Comparison of ENCODE assay signal across 33 cellular contexts in genomic region chr15:98003976-98004375, GRCh38. TPM values are rescaled to one million over a fixed set of nuclear protein-coding genes. Genes with fewer than 3 reads are reported as not detected.
DNase-seq lines count a peak whose midpoint lies in the region; ATAC-seq, FAIRE-seq and TF ChIP-seq lines count a peak whose summit lies in the region.
"Had no signal": no experiment of that assay in that cellular context is flagged by ENCODE, and none has a peak within 500 bp of the region (broad histone marks: within the 10 kb centered on the region; RNA-seq: fewer than 3 reads in every experiment).

No MANE protein-coding gene starts in this region.

- peak overlapping the region; percentile 55 for H2AFZ ChIP-seq in keratinocyte (ENCODE audit: control insufficient read depth, low read length)
- H2AFZ ChIP-seq in smooth muscle cell (ENCODE audit: low read depth), result no peak overlapping the region

- DNase-seq in EL (peak; percentile 5), RWPE2 (ENCODE audit: low spot score) (no peak), keratinocyte (ENCODE audit: low read depth, low spot score) (no peak), smooth muscle cell (lab: John Stamatoyannopoulos, UW; ENCODE audit: unreplicated experiment) (no peak), NCI-H2029 treated with DMSO at 0.1 percent for 48 hours (lab: John Stamatoyannopoulos, UW) (no peak)
- no peak for DNase-seq in stimulated activated CD4-positive, alpha-beta T cell treated with anti-CD3 and anti-CD28 coated beads, Interleukin-4, amount 100 ng/mL, for 1 hour
- DNase-seq in activated CD4-positive, alpha-beta T cell treated with anti-CD3 and anti-CD28 coated beads for 36 hours, result no peak
- DNase-seq: activated CD4-positive, alpha-beta T cell treated with anti-CD3 and anti-CD28 coated beads for 48 hours; activated CD8-positive, alpha-beta memory T cell treated with anti-CD3 and anti-CD28 coated beads for 24 hours; activated effector memory CD4-positive, alpha-beta T cell treated with Interleukin-2 at 50 U/mL for 16 hours; activated naive CD8-positive, alpha-beta T cell treated with anti-CD3 and anti-CD28 coated beads for 36 hours; dorsolateral prefrontal cortex; H7; KBM-7; lower lobe of right lung; MM.1S; NCI-H2107; NCI-H446 treated with DMSO at 0.1 percent for 48 hours; OCI-M1; ovary; right cardiac atrium; Right ventricle myocardium superior; stimulated activated CD4-positive, alpha-beta T cell treated with anti-CD3 and anti-CD28 coated beads, Interleukin-12 subunit alpha, Interleukin-12 subunit beta, amount 100 ng/mL, for 4 hours; stimulated activated CD4-positive, alpha-beta T cell treated with anti-CD3 and anti-CD28 coated beads, Interleukin-4, amount 100 ng/mL, for 4 hours; stimulated activated naive B cell treated with anti-CD40 and anti-IgM and Interleukin-4, amounts not matched to agents 10 μg/mL and 1 μg/mL and 100 μg/mL, for 72 hours had no signal

- H3K9me3 Mint-ChIP-seq in activated CD4-positive, alpha-beta T cell treated with anti-CD3 and anti-CD28 coated beads for 36 hours (ENCODE audit: low read depth), result no peaks in the 10 kb centered on the region
- H3K9me3 Mint-ChIP-seq: activated naive CD8-positive, alpha-beta T cell treated with anti-CD3 and anti-CD28 coated beads for 36 hours; central memory CD8-positive, alpha-beta T cell; stimulated activated naive B cell treated with anti-CD40 and anti-IgM and Interleukin-4, amounts not matched to agents 10 μg/mL and 1 μg/mL and 100 μg/mL, for 72 hours; T-helper 2 cell treated with Interferon-gamma antibody and Interleukin-4, amounts not matched to agents 5 μg/mL and 100 μg/mL, for 36 hours had no signal

- no peak overlapping the region for H3K4me3 Mint-ChIP-seq in activated CD4-positive, alpha-beta T cell treated with anti-CD3 and anti-CD28 coated beads for 36 hours
- H3K4me3 Mint-ChIP-seq: activated naive CD8-positive, alpha-beta T cell treated with anti-CD3 and anti-CD28 coated beads for 36 hours; central memory CD8-positive, alpha-beta T cell; stimulated activated naive B cell treated with anti-CD40 and anti-IgM and Interleukin-4, amounts not matched to agents 10 μg/mL and 1 μg/mL and 100 μg/mL, for 72 hours; T-helper 2 cell treated with Interferon-gamma antibody and Interleukin-4, amounts not matched to agents 5 μg/mL and 100 μg/mL, for 36 hours had no signal

- H3K9me3 ChIP-seq in RWPE2 (ENCODE audit: severe bottlenecking), result no peaks in the 10 kb centered on the region
- no peaks in the 10 kb centered on the region for H3K9me3 ChIP-seq in keratinocyte (ENCODE audit: control insufficient read depth, low read depth, low read length)
- no peaks in the 10 kb centered on the region for H3K9me3 ChIP-seq in smooth muscle cell (replicated peaks; ENCODE audit: low read depth)
- H3K9me3 ChIP-seq: ascending aorta, Caco-2, lower lobe of right lung, ovary had no signal

- no peaks in the 10 kb centered on the region for H3K27me3 Mint-ChIP-seq in activated CD4-positive, alpha-beta T cell treated with anti-CD3 and anti-CD28 coated beads for 36 hours
- H3K27me3 Mint-ChIP-seq: activated naive CD8-positive, alpha-beta T cell treated with anti-CD3 and anti-CD28 coated beads for 36 hours; central memory CD8-positive, alpha-beta T cell; stimulated activated naive B cell treated with anti-CD40 and anti-IgM and Interleukin-4, amounts not matched to agents 10 μg/mL and 1 μg/mL and 100 μg/mL, for 72 hours had no signal

- no peaks in the 10 kb centered on the region for H3K36me3 ChIP-seq in RWPE2 (ENCODE audit: low read depth)
- H3K36me3 ChIP-seq in keratinocyte (ENCODE audit: control insufficient read depth in 2 of 2, extremely low read depth in 1 of 2, insufficient read depth in 2 of 2, low read length in 2 of 2), result no peaks in the 10 kb centered on the region
- no peaks in the 10 kb centered on the region for H3K36me3 ChIP-seq in smooth muscle cell (ENCODE audit: low read depth)
- H3K36me3 ChIP-seq: ascending aorta; BLaER1 treated with 17β-estradiol and CSF1 and Interleukin-3, amounts not matched to agents 10 nM and 100 nM; lower lobe of right lung; ovary had no signal

- no peak overlapping the region for H3K27ac Mint-ChIP-seq in activated CD4-positive, alpha-beta T cell treated with anti-CD3 and anti-CD28 coated beads for 36 hours
- H3K27ac Mint-ChIP-seq: activated naive CD8-positive, alpha-beta T cell treated with anti-CD3 and anti-CD28 coated beads for 36 hours; stimulated activated naive B cell treated with anti-CD40 and anti-IgM and Interleukin-4, amounts not matched to agents 10 μg/mL and 1 μg/mL and 100 μg/mL, for 72 hours; T-helper 2 cell treated with Interferon-gamma antibody and Interleukin-4, amounts not matched to agents 5 μg/mL and 100 μg/mL, for 36 hours had no signal

- intact Hi-C loops in activated CD4-positive, alpha-beta T cell treated with anti-CD3 and anti-CD28 coated beads for 36 hours (cut with DNase I, micrococcal nuclease), result no loop called here

- peaks cover 22% of the 10 kb centered on the region for H3K4me1 ChIP-seq in RWPE2 (ENCODE audit: insufficient read depth, poor library complexity, severe bottlenecking)
- H3K4me1 ChIP-seq in keratinocyte (ENCODE audit: control insufficient read depth, extremely low read depth, insufficient read depth, low read length), result peaks cover 34% of the 10 kb centered on the region
- no peaks in the 10 kb centered on the region for H3K4me1 ChIP-seq in smooth muscle cell (ENCODE audit: low read depth)
- H3K4me1 ChIP-seq: ascending aorta, lower lobe of right lung had no signal

- ATAC-seq in RWPE2 (ENCODE audit: low read depth), result peak; percentile 44
- no peak for ATAC-seq in activated CD4-positive, alpha-beta T cell treated with anti-CD3 and anti-CD28 coated beads for 36 hours
- ATAC-seq: right cardiac atrium; stimulated activated naive B cell treated with anti-CD40 and anti-IgM and Interleukin-4, amounts not matched to agents 10 μg/mL and 1 μg/mL and 100 μg/mL, for 72 hours had no signal

- H3K4me3 ChIP-seq in RWPE2 (ENCODE audit: severe bottlenecking) (no peak overlapping the region), keratinocyte (ENCODE audit: control insufficient read depth in 2 of 3, extremely low read depth in 1 of 3, insufficient read depth in 2 of 3, low read depth in 1 of 3, low read length in 3 of 3) (peak overlapping the region in 1 of 3 experiments; percentile 1), smooth muscle cell (no peak overlapping the region)
- H3K4me3 ChIP-seq: ascending aorta; BLaER1 treated with 17β-estradiol and CSF1 and Interleukin-3, amounts not matched to agents 10 nM and 100 nM; lower lobe of right lung; ovary had no signal

- CTCF ChIA-PET in activated CD4-positive, alpha-beta T cell treated with anti-CD3 and anti-CD28 coated beads for 36 hours (lab: Charles Lee), result no interaction called here

- no peaks in the 10 kb centered on the region for H3K79me2 ChIP-seq in keratinocyte (ENCODE audit: control insufficient read depth, insufficient read depth, low read length)
- no peaks in the 10 kb centered on the region for H3K79me2 ChIP-seq in smooth muscle cell (ENCODE audit: low read depth)

- dilution Hi-C loops in keratinocyte (cut with MboI; ENCODE audit: extremely low pct_ligation_motif_present, low sequenced_read_pairs), result no loop called here

- no peak for TF ChIP-seq CTCF in RWPE2 (IDR thresholded peaks at IDR 0.05; ENCODE audit: poor library complexity, severe bottlenecking)
- no peak for TF ChIP-seq CTCF in keratinocyte (optimal IDR thresholded peaks at IDR 0.05 in 1 of 3, IDR thresholded peaks at IDR 0.05 in 1 of 3, conservative IDR thresholded peaks at IDR 0.05 in 1 of 3; ENCODE audit: extremely low read depth in 1 of 3, insufficient read depth in 2 of 3, low read length in 3 of 3)
- no peak for TF ChIP-seq CTCF in smooth muscle cell (IDR thresholded peaks at IDR 0.05; ENCODE audit: borderline replicate concordance, insufficient read depth, poor library complexity, severe bottlenecking)

- WGBS in smooth muscle cell (ENCODE audit: low lambda C conversion rate), result 26% methylated on average over 3 of the region's 3 CpGs

- no peaks in the 10 kb centered on the region for H3K36me3 Mint-ChIP-seq in activated CD4-positive, alpha-beta T cell treated with anti-CD3 and anti-CD28 coated beads for 36 hours (ENCODE audit: low read depth)
- H3K36me3 Mint-ChIP-seq: activated naive CD8-positive, alpha-beta T cell treated with anti-CD3 and anti-CD28 coated beads for 36 hours; stimulated activated naive B cell treated with anti-CD40 and anti-IgM and Interleukin-4, amounts not matched to agents 10 μg/mL and 1 μg/mL and 100 μg/mL, for 72 hours had no signal

- H4K20me1 ChIP-seq in keratinocyte (ENCODE audit: control insufficient read depth, extremely low read depth, insufficient read depth, low read length) (no peaks in the 10 kb centered on the region), smooth muscle cell (ENCODE audit: low read depth) (no peaks in the 10 kb centered on the region)
- H4K20me1 ChIP-seq: BLaER1 treated with 17β-estradiol and CSF1 and Interleukin-3, amounts not matched to agents 10 nM and 100 nM had no signal

- H3K27me3 ChIP-seq in RWPE2 (ENCODE audit: insufficient read depth, poor library complexity, severe bottlenecking), result no peaks in the 10 kb centered on the region
- H3K27me3 ChIP-seq in keratinocyte (ENCODE audit: control insufficient read depth, extremely low read depth, insufficient read depth, low read length), result no peaks in the 10 kb centered on the region
- H3K27me3 ChIP-seq in smooth muscle cell (ENCODE audit: low read depth), result no peaks in the 10 kb centered on the region
- H3K27me3 ChIP-seq: ascending aorta; BLaER1 treated with 17β-estradiol and CSF1 and Interleukin-3, amounts not matched to agents 10 nM and 100 nM; ovary had no signal

- H3K27ac ChIP-seq in RWPE2 (ENCODE audit: poor library complexity, severe bottlenecking), result peak overlapping the region; percentile 84
- peak overlapping the region; percentile 91 for H3K27ac ChIP-seq in keratinocyte (ENCODE audit: control insufficient read depth, insufficient read depth, low read length)
- peak overlapping the region; percentile 95 for H3K27ac ChIP-seq in smooth muscle cell (ENCODE audit: low read depth)
- H3K27ac ChIP-seq: ascending aorta; BLaER1 treated with 17β-estradiol and CSF1 and Interleukin-3, amounts not matched to agents 10 nM and 100 nM; lower lobe of right lung; ovary had no signal

- H3F3A ChIP-seq in smooth muscle cell (ENCODE audit: low read depth), result peaks cover 7% of the 10 kb centered on the region

- FAIRE-seq in keratinocyte (lab: Jason Lieb, UNC), result no peak
- FAIRE-seq: GM19239, HTR-8/SVneo, islet of Langerhans had no signal

- POLR2A ChIA-PET in activated CD4-positive, alpha-beta T cell treated with anti-CD3 and anti-CD28 coated beads for 36 hours (lab: Charles Lee), result no interaction called here

- H3K9ac ChIP-seq in keratinocyte (ENCODE audit: control insufficient read depth, extremely low read depth, insufficient read depth, low read length) (peak overlapping the region; percentile 62), smooth muscle cell (ENCODE audit: low read depth) (peak overlapping the region; percentile 82)
- H3K9ac ChIP-seq: BLaER1 treated with 17β-estradiol and CSF1 and Interleukin-3, amounts not matched to agents 10 nM and 100 nM had no signal

- H3K4me1 Mint-ChIP-seq in activated CD4-positive, alpha-beta T cell treated with anti-CD3 and anti-CD28 coated beads for 36 hours, result no peaks in the 10 kb centered on the region
- H3K4me1 Mint-ChIP-seq: activated naive CD8-positive, alpha-beta T cell treated with anti-CD3 and anti-CD28 coated beads for 36 hours; central memory CD8-positive, alpha-beta T cell; stimulated activated naive B cell treated with anti-CD40 and anti-IgM and Interleukin-4, amounts not matched to agents 10 μg/mL and 1 μg/mL and 100 μg/mL, for 72 hours had no signal

- no peaks in the 10 kb centered on the region for H3K9me1 ChIP-seq in keratinocyte (ENCODE audit: control insufficient read depth, extremely low read depth, insufficient read depth, low read length)

- peak overlapping the region; percentile 79 for H3K4me2 ChIP-seq in keratinocyte (ENCODE audit: control insufficient read depth, extremely low read depth, insufficient read depth, low read depth, low read length)
- H3K4me2 ChIP-seq in smooth muscle cell, result peak overlapping the region; percentile 39
- H3K4me2 ChIP-seq: BLaER1 treated with 17β-estradiol and CSF1 and Interleukin-3, amounts not matched to agents 10 nM and 100 nM had no signal

RNA-seq across cellular contexts. Expression of gene ARRDC4, which starts 43.5 kb away (rescaled TPM):
- polyA plus RNA-seq in keratinocyte, result 21.0 to 34.6 TPM (median 23.1 TPM) in 3 replicates
- polyA plus RNA-seq in keratinocyte (2011; ENCODE audit: low read depth), result 19.7 TPM
- 23.0 and 46.4 TPM in 2 replicates for polyA plus RNA-seq in keratinocyte (2011; cell fraction: cytosol; rRNA removed)
- polyA plus RNA-seq in keratinocyte (2011; cell fraction: nucleus; rRNA removed), result 24.7 and 40.9 TPM in 2 replicates
- polyA plus RNA-seq in keratinocyte (2012; ENCODE audit: low replicate concordance), result 16.4 and 28.7 TPM in 2 replicates
- 7.6 to 23.1 TPM (median 17.1 TPM) in 3 replicates for polyA minus RNA-seq in keratinocyte
- 22.8 TPM for polyA minus RNA-seq in keratinocyte (2011; cell fraction: cytosol; rRNA and poly(A)+ RNA removed)
- 18.9 and 22.9 TPM in 2 replicates for polyA minus RNA-seq in keratinocyte (2011; cell fraction: nucleus; rRNA and poly(A)+ RNA removed)
- 98.1 and 114 TPM in 2 replicates for total RNA-seq in smooth muscle cell
- polyA plus RNA-seq in smooth muscle cell, result 26.9 and 46.9 TPM in 2 replicates
- total RNA-seq in activated CD4-positive, alpha-beta T cell treated with anti-CD3 and anti-CD28 coated beads for 36 hours, result 1 to 10 TPM in 1 of 2 experiments, under 1 TPM in 1; 0.88 to 1.1 TPM

Comparison
In these comparisons a context has a peak if more than half of its experiments do, and no peak if none do; other contexts are left out.
1. RNA of gene ARRDC4, which starts 43.5 kb away (total RNA-seq): 98.1 to 114 TPM in smooth muscle cell; 0.88 to 1.1 TPM in activated CD4-positive, alpha-beta T cell treated with anti-CD3 and anti-CD28 coated beads for 36 hours; every median in the first group is over 10 times any median in the second.
2. Peak in every context shown above with its lines, with median percentiles within 50 percentile points of each other: H3K27ac ChIP-seq.